In genomic region chr3:81747280-81747679, GRCh38 we compare ENCODE assay signal across 1 cellular context.
TF ChIP-seq lines count a peak whose summit lies in the region.

No MANE protein-coding gene starts in this region.

TF ChIP-seq in GM12878, 131 proteins besides CTCF, POLR2A, EP300 and RAD21:
- TF ChIP-seq RAD51 (IDR thresholded peaks at IDR 0.05) (peak; percentile 69), IKZF2 (IDR thresholded peaks at IDR 0.05) (peak in 1 of 2 experiments; percentile 59; a peak in 1 of 4 replicates), IKZF1 (conservative IDR thresholded peaks at IDR 0.05) (peak; percentile 46; the same call in 1 of the 2 replicates), BHLHE40 (IDR thresholded peaks at IDR 0.05; ENCODE audit: borderline replicate concordance in 1 of 2, low read depth in 2 of 2, low read length in 1 of 2) (peak; percentile 52 to 85; a peak in 3 of 4 replicates), ZNF687 (IDR thresholded peaks at IDR 0.05) (peak; percentile 96), RUNX3 (IDR thresholded peaks at IDR 0.05; ENCODE audit: low read length) (0 out of 2 replicates have a peak, but pooled peaks have one; percentile 7), MEF2B (IDR thresholded peaks at IDR 0.05; ENCODE audit: partially characterized antibody, poor library complexity, severe bottlenecking) (peak; percentile 59), MLLT1 (IDR thresholded peaks at IDR 0.05) (peak; percentile 73; the same call in 1 of the 2 replicates), NR2F1 (conservative IDR thresholded peaks at IDR 0.05) (peak; percentile 83), SMARCA5 (IDR thresholded peaks at IDR 0.05) (0 out of 2 replicates have a peak, but pooled peaks have one; percentile 27), NBN (IDR thresholded peaks at IDR 0.05) (peak; percentile 41; the same call in 1 of the 2 replicates), PKNOX1 (IDR thresholded peaks at IDR 0.05) (0 out of 2 replicates have a peak, but pooled peaks have one; percentile 8), MTA2 (IDR thresholded peaks at IDR 0.05; ENCODE audit: low read depth) (peak; percentile 77), ATF7 (IDR thresholded peaks at IDR 0.05; ENCODE audit: low read depth) (peak; percentile 43; the same call in 1 of the 2 replicates)
- TF ChIP-seq, protein P1, sequence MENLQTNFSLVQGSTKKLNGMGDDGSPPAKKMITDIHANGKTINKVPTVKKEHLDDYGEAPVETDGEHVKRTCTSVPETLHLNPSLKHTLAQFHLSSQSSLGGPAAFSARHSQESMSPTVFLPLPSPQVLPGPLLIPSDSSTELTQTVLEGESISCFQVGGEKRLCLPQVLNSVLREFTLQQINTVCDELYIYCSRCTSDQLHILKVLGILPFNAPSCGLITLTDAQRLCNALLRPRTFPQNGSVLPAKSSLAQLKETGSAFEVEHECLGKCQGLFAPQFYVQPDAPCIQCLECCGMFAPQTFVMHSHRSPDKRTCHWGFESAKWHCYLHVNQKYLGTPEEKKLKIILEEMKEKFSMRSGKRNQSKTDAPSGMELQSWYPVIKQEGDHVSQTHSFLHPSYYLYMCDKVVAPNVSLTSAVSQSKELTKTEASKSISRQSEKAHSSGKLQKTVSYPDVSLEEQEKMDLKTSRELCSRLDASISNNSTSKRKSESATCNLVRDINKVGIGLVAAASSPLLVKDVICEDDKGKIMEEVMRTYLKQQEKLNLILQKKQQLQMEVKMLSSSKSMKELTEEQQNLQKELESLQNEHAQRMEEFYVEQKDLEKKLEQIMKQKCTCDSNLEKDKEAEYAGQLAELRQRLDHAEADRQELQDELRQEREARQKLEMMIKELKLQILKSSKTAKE (IDR thresholded peaks at IDR 0.05; ENCODE audit: low read depth, poor library complexity, severe bottlenecking) = peak; percentile 78
- TF ChIP-seq, protein P2, sequence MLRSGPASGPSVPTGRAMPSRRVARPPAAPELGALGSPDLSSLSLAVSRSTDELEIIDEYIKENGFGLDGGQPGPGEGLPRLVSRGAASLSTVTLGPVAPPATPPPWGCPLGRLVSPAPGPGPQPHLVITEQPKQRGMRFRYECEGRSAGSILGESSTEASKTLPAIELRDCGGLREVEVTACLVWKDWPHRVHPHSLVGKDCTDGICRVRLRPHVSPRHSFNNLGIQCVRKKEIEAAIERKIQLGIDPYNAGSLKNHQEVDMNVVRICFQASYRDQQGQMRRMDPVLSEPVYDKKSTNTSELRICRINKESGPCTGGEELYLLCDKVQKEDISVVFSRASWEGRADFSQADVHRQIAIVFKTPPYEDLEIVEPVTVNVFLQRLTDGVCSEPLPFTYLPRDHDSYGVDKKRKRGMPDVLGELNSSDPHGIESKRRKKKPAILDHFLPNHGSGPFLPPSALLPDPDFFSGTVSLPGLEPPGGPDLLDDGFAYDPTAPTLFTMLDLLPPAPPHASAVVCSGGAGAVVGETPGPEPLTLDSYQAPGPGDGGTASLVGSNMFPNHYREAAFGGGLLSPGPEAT (IDR thresholded peaks at IDR 0.05; ENCODE audit: low read depth) = 0 out of 2 replicates have a peak, but pooled peaks have one; percentile 19
- TF ChIP-seq, protein P3, sequence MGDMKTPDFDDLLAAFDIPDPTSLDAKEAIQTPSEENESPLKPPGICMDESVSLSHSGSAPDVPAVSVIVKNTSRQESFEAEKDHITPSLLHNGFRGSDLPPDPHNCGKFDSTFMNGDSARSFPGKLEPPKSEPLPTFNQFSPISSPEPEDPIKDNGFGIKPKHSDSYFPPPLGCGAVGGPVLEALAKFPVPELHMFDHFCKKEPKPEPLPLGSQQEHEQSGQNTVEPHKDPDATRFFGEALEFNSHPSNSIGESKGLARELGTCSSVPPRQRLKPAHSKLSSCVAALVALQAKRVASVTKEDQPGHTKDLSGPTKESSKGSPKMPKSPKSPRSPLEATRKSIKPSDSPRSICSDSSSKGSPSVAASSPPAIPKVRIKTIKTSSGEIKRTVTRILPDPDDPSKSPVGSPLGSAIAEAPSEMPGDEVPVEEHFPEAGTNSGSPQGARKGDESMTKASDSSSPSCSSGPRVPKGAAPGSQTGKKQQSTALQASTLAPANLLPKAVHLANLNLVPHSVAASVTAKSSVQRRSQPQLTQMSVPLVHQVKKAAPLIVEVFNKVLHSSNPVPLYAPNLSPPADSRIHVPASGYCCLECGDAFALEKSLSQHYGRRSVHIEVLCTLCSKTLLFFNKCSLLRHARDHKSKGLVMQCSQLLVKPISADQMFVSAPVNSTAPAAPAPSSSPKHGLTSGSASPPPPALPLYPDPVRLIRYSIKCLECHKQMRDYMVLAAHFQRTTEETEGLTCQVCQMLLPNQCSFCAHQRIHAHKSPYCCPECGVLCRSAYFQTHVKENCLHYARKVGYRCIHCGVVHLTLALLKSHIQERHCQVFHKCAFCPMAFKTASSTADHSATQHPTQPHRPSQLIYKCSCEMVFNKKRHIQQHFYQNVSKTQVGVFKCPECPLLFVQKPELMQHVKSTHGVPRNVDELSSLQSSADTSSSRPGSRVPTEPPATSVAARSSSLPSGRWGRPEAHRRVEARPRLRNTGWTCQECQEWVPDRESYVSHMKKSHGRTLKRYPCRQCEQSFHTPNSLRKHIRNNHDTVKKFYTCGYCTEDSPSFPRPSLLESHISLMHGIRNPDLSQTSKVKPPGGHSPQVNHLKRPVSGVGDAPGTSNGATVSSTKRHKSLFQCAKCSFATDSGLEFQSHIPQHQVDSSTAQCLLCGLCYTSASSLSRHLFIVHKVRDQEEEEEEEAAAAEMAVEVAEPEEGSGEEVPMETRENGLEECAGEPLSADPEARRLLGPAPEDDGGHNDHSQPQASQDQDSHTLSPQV (IDR thresholded peaks at IDR 0.05) = peak; percentile 57; the same call in 1 of the 2 replicates
